In genomic region chr2:178072000-178072382, GRCh38 we compare ENCODE assay signal across 10 cellular contexts. TPM values are rescaled to one million over a fixed set of nuclear protein-coding genes. Genes with fewer than 3 reads are reported as not detected.
A peak's percentile ranks its signal among the peaks of the same experiment; 100 is the strongest.
DNase-seq lines count a peak whose midpoint lies in the region; TF ChIP-seq lines count a peak whose summit lies in the region.
"Had no signal": no experiment of that assay in that cellular context is flagged by ENCODE, and none has a peak within 500 bp of the region (broad histone marks: within the 10 kb centered on the region; RNA-seq: fewer than 3 reads in every experiment).

No MANE protein-coding gene starts in this region.

- DNase-seq in endodermal cell (no peak), SIG-M5 (lab: John Stamatoyannopoulos, UW) (no peak), SW480 (ENCODE audit: low spot score) (no peak), SHP77 treated with DMSO at 0.1 percent for 48 hours (lab: John Stamatoyannopoulos, UW) (no peak), immature natural killer cell (no peak)

- peaks cover 37% of the 10 kb centered on the region for H3K27me3 ChIP-seq in ACC112 (ENCODE audit: insufficient read depth, low read length)
- H3K27me3 ChIP-seq in KMS-11 (ENCODE audit: insufficient read depth, low read depth): no peaks in the 10 kb centered on the region
- H3K27me3 ChIP-seq in endodermal cell (ENCODE audit: control insufficient read depth, insufficient read depth, low read length, poor library complexity, severe bottlenecking): peaks cover 42% of the 10 kb centered on the region
- H3K27me3 ChIP-seq in neuron (ENCODE audit: insufficient read depth, low read length): peaks cover 17% of the 10 kb centered on the region

- H4K20me1 ChIP-seq in KMS-11 (ENCODE audit: insufficient read depth): no peaks in the 10 kb centered on the region

- H3K4me3 ChIP-seq in ACC112 (ENCODE audit: low read depth, low read length): peak overlapping the region; percentile 75; the same call in 1 of the 2 replicates
- H3K4me3 ChIP-seq in KMS-11 (IDR thresholded peaks at IDR 0.05; ENCODE audit: insufficient read depth, low read depth, low read length): no peak overlapping the region
- H3K4me3 ChIP-seq in endodermal cell (ENCODE audit: low read length): peak overlapping the region; percentile 81
- H3K4me3 ChIP-seq in neuron (ENCODE audit: low read length): peak overlapping the region; percentile 49

- H3K36me3 ChIP-seq in ACC112 (ENCODE audit: insufficient read depth, low read length) (no peaks in the 10 kb centered on the region), KMS-11 (ENCODE audit: insufficient read depth) (no peaks in the 10 kb centered on the region), endodermal cell (ENCODE audit: control insufficient read depth, insufficient read depth, low read length) (no peaks in the 10 kb centered on the region), neuron (ENCODE audit: insufficient read depth, low read length) (no peaks in the 10 kb centered on the region)

- peaks cover 7% of the 10 kb centered on the region for H3K4me1 ChIP-seq in ACC112 (ENCODE audit: control insufficient read depth, insufficient read depth, low read length, unreplicated experiment)
- no peaks in the 10 kb centered on the region for H3K4me1 ChIP-seq in KMS-11 (ENCODE audit: low read depth, poor library complexity, severe bottlenecking)
- H3K4me1 ChIP-seq in endodermal cell (ENCODE audit: control insufficient read depth, insufficient read depth, low read length): no peaks in the 10 kb centered on the region
- H3K4me1 ChIP-seq in neuron (ENCODE audit: insufficient read depth, low read length): peaks cover 6% of the 10 kb centered on the region

- peak overlapping the region; percentile 79 for H3K4me3 Mint-ChIP-seq in endodermal cell
- no peak overlapping the region for H3K4me3 Mint-ChIP-seq in immature natural killer cell

- H3K9ac ChIP-seq in KMS-11 (no peak overlapping the region), endodermal cell (ENCODE audit: extremely low read depth, low read length, poor library complexity, severe bottlenecking) (no peak overlapping the region)

- H3K27ac Mint-ChIP-seq in endodermal cell: no peak overlapping the region
- no peak overlapping the region for H3K27ac Mint-ChIP-seq in immature natural killer cell
- H3K27ac Mint-ChIP-seq: activated CD8-positive, alpha-beta memory T cell treated with anti-CD3 and anti-CD28 coated beads, Interleukin-2, amount 10 ng/mL, durations not matched to agents 7 days and 5 days; CD4-positive, alpha-beta memory T cell had no signal

- H3K27ac ChIP-seq in ACC112 (ENCODE audit: low read depth, low read length) (no peak overlapping the region), KMS-11 (no peak overlapping the region), endodermal cell (ENCODE audit: low read depth, low read length) (no peak overlapping the region)

- no peaks in the 10 kb centered on the region for H3K79me2 ChIP-seq in ACC112 (ENCODE audit: control insufficient read depth, insufficient read depth, low read length, unreplicated experiment)
- no peaks in the 10 kb centered on the region for H3K79me2 ChIP-seq in KMS-11 (ENCODE audit: insufficient read depth, low read depth)

- H3K4me2 ChIP-seq in KMS-11: no peak overlapping the region

- H3K9me3 Mint-ChIP-seq in endodermal cell (no peaks in the 10 kb centered on the region), immature natural killer cell (no peaks in the 10 kb centered on the region)

- H3K27me3 Mint-ChIP-seq in endodermal cell (ENCODE audit: insufficient read depth): peaks cover 63% of the 10 kb centered on the region
- H3K27me3 Mint-ChIP-seq in immature natural killer cell (ENCODE audit: low read depth in 3 of 3): peaks cover 9 to 16% (median 15%) of the 10 kb centered on the region in 3 donors

- TF ChIP-seq CTCF in KMS-11 (conservative IDR thresholded peaks at IDR 0.05; ENCODE audit: low read depth, low read length): no peak
- TF ChIP-seq CTCF in endodermal cell (conservative IDR thresholded peaks at IDR 0.05): no peak

- H3K9me3 ChIP-seq in endodermal cell (ENCODE audit: control insufficient read depth, low read length): no peaks in the 10 kb centered on the region
- no peaks in the 10 kb centered on the region for H3K9me3 ChIP-seq in neuron (ENCODE audit: low read length)

- WGBS in endodermal cell (ENCODE audit: insufficient coverage in 1 of 2, insufficient read length in 1 of 2), 2 experiments: 92 to 95% methylated on average over 6 to 11 of the region's 11 CpGs

- H3K4me1 Mint-ChIP-seq in endodermal cell (peaks cover 13% of the 10 kb centered on the region), immature natural killer cell (peaks cover 0 to 5% of the 10 kb centered on the region in 2 donors)

- H2AFZ ChIP-seq in ACC112 (ENCODE audit: low read length, unreplicated experiment) (peak overlapping the region; percentile 76), KMS-11 (ENCODE audit: low read depth) (0 out of 2 replicates have a peak overlapping the region, but pooled peaks have one; percentile 57), neuron (ENCODE audit: low read depth, low read length) (peak overlapping the region; percentile 64)

- H3K36me3 Mint-ChIP-seq in endodermal cell (ENCODE audit: low read depth) (no peaks in the 10 kb centered on the region), immature natural killer cell (no peaks in the 10 kb centered on the region)
- H3K36me3 Mint-ChIP-seq: activated CD8-positive, alpha-beta memory T cell treated with anti-CD3 and anti-CD28 coated beads, Interleukin-2, amount 10 ng/mL, durations not matched to agents 7 days and 5 days; CD4-positive, alpha-beta memory T cell had no signal

RNA-seq across cellular contexts. Expression of gene PDE11A, which starts 0.6 kb away (rescaled TPM):
- 1 to 10 TPM; 1.5 to 1.9 TPM for total RNA-seq in endodermal cell
- polyA plus RNA-seq in endodermal cell (2013, experiment 1 of 2): 0.68 TPM
- 0.58 TPM for polyA plus RNA-seq in endodermal cell (2013, experiment 2 of 2)
- polyA plus RNA-seq in immature natural killer cell: not detected
- total RNA-seq: activated CD8-positive, alpha-beta memory T cell treated with anti-CD3 and anti-CD28 coated beads, Interleukin-2, amount 10 ng/mL, durations not matched to agents 7 days and 5 days; CD4-positive, alpha-beta memory T cell had no signal
- polyA plus RNA-seq: CD4-positive, alpha-beta memory T cell had no signal

RNA-seq across cellular contexts. Expression of gene RBM45, which starts 40.2 kb away (rescaled TPM):
- 10 to 100 TPM; 13.7 to 14.9 TPM for total RNA-seq in endodermal cell
- 14.8 TPM for polyA plus RNA-seq in endodermal cell (2013, experiment 1 of 2)
- 15.9 TPM for polyA plus RNA-seq in endodermal cell (2013, experiment 2 of 2)
- polyA plus RNA-seq in immature natural killer cell: 10 to 100 TPM in 1 of 3 donors, 1 to 10 TPM in 2; 4.4 to 10.6 (median 7.2) TPM
